Comparison of ENCODE assay signal across 1 cellular context in genomic region chr22:43088979-43089717, GRCh38.
TF ChIP-seq lines count a peak whose summit lies in the region.

TSS of gene TTLL1 (minus strand) at chr22:43089391. CDS start at chr22:43075586, 13,805 bp downstream.

TF ChIP-seq in K562, 482 proteins besides CTCF, POLR2A, EP300 and RAD21 (continued from another document):
- TF ChIP-seq, protein P1, sequence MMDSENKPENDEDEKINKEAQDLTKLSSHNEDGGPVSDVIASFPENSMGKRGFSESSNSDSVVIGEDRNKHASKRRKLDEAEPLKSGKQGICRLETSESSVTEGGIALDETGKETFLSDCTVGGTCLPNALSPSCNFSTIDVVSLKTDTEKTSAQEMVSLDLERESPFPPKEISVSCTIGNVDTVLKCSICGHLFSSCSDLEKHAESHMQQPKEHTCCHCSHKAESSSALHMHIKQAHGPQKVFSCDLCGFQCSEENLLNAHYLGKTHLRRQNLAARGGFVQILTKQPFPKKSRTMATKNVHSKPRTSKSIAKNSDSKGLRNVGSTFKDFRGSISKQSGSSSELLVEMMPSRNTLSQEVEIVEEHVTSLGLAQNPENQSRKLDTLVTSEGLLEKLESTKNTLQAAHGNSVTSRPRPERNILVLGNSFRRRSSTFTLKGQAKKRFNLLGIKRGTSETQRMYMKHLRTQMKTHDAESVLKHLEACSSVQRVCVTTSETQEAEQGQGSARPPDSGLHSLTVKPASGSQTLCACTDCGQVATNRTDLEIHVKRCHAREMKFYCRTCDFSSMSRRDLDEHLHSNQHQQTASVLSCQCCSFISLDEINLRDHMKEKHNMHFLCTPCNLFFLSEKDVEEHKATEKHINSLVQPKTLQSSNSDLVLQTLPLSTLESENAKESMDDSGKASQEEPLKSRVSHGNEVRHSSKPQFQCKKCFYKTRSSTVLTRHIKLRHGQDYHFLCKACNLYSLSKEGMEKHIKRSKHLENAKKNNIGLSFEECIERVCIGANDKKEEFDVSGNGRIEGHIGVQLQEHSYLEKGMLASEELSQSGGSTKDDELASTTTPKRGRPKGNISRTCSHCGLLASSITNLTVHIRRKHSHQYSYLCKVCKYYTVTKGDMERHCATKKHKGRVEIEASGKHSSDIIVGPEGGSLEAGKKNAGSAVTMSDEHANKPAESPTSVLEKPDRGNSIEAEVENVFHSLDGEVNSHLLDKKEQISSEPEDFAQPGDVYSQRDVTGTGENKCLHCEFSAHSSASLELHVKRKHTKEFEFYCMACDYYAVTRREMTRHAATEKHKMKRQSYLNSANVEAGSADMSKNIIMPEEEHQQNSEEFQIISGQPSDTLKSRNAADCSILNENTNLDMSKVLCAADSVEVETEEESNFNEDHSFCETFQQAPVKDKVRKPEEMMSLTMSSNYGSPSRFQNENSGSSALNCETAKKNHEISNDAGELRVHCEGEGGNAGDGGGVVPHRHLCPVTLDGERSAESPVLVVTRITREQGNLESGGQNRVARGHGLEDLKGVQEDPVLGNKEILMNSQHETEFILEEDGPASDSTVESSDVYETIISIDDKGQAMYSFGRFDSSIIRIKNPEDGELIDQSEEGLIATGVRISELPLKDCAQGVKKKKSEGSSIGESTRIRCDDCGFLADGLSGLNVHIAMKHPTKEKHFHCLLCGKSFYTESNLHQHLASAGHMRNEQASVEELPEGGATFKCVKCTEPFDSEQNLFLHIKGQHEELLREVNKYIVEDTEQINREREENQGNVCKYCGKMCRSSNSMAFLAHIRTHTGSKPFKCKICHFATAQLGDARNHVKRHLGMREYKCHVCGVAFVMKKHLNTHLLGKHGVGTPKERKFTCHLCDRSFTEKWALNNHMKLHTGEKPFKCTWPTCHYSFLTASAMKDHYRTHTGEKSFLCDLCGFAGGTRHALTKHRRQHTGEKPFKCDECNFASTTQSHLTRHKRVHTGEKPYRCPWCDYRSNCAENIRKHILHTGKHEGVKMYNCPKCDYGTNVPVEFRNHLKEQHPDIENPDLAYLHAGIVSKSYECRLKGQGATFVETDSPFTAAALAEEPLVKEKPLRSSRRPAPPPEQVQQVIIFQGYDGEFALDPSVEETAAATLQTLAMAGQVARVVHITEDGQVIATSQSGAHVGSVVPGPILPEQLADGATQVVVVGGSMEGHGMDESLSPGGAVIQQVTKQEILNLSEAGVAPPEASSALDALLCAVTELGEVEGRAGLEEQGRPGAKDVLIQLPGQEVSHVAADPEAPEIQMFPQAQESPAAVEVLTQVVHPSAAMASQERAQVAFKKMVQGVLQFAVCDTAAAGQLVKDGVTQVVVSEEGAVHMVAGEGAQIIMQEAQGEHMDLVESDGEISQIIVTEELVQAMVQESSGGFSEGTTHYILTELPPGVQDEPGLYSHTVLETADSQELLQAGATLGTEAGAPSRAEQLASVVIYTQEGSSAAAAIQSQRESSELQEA (IDR thresholded peaks at IDR 0.05; ENCODE audit: low read depth), result no peak
- TF ChIP-seq, protein P2, sequence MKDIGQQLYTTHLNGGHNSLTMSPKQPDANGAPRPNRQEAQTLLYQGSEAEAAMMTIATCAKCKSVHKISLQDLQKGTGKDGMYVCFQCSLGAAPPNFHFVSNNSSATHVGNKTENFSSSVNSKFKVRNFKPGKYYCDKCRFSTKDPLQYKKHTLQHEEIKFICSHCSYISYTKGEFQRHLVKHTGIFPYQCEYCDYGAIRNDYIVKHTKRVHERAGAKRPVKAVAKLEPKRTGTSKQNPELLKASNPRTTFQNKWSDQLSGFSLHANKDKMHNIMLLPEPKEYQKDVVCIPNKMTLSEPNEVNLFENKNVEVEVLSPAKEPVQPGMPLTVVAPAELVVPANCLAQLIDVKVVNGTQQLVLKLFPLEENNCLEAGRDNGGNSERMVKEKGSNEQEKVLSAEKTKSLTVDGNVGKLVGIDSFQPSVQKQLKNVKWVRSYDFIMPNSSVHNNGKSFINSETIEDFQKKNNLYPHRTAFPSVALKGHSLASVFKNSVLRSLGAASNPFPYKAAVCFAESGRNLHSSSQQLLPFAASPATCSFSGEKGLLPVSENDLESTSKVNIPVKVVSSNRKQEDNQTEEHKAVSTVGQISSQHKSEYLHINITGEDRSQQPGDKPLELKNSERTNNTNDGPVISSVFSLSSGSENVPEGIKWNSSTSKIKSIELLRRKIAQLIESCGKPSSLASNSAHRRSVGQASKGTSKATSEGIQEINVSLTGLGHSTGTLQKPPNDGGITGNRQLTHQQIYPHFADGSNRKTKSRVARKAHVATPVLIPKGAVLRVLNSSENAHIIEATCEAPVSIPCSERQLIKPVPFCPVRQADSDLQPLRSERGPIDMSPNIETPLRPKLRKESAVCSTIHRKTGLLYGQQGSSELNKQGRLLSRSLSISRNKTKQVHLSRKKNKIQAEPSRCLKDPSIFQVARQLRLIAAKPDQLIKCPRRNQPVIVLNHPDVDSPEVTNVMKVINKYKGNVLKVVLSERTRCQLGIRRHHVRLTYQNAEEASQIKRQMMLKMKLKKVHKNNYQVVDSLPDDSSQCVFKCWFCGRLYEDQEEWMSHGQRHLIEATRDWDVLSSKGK (CRISPR knock-in tag; IDR thresholded peaks at IDR 0.05), result no peak
- TF ChIP-seq CHD2 (IDR thresholded peaks at IDR 0.05; ENCODE audit: low read depth, low read length) (no peak), E2F3 (CRISPR knock-in tag; IDR thresholded peaks at IDR 0.05) (no peak), RBM15 (IDR thresholded peaks at IDR 0.05; ENCODE audit: insufficient read depth, low read length) (no peak), MAFK (IDR thresholded peaks at IDR 0.05; ENCODE audit: low read length) (no peak), ZNF639 (CRISPR knock-in tag; conservative IDR thresholded peaks at IDR 0.05 in 1 of 2, IDR thresholded peaks at IDR 0.05 in 1 of 2) (no peak), HNRNPH1 (optimal IDR thresholded peaks at IDR 0.05; ENCODE audit: low read depth, low read length) (no peak), PYGO2 (tag; IDR thresholded peaks at IDR 0.05) (no peak), JUN (IDR thresholded peaks at IDR 0.05; ENCODE audit: borderline replicate concordance, low read depth, low read length) (no peak), JUN (CRISPR knock-in tag; IDR thresholded peaks at IDR 0.05; ENCODE audit: borderline replicate concordance) (no peak), COPS2 (conservative IDR thresholded peaks at IDR 0.05) (no peak), CBFB (CRISPR knock-in tag; IDR thresholded peaks at IDR 0.05) (no peak), ZBTB5 (IDR thresholded peaks at IDR 0.05) (no peak), FOXJ2 (tag; IDR thresholded peaks at IDR 0.05) (no peak), ZBTB1 (CRISPR knock-in tag; IDR thresholded peaks at IDR 0.05; ENCODE audit: borderline replicate concordance, low read depth) (no peak), PTBP1 (IDR thresholded peaks at IDR 0.05; ENCODE audit: low read depth, low read length) (no peak)
- TF ChIP-seq, protein P3, sequence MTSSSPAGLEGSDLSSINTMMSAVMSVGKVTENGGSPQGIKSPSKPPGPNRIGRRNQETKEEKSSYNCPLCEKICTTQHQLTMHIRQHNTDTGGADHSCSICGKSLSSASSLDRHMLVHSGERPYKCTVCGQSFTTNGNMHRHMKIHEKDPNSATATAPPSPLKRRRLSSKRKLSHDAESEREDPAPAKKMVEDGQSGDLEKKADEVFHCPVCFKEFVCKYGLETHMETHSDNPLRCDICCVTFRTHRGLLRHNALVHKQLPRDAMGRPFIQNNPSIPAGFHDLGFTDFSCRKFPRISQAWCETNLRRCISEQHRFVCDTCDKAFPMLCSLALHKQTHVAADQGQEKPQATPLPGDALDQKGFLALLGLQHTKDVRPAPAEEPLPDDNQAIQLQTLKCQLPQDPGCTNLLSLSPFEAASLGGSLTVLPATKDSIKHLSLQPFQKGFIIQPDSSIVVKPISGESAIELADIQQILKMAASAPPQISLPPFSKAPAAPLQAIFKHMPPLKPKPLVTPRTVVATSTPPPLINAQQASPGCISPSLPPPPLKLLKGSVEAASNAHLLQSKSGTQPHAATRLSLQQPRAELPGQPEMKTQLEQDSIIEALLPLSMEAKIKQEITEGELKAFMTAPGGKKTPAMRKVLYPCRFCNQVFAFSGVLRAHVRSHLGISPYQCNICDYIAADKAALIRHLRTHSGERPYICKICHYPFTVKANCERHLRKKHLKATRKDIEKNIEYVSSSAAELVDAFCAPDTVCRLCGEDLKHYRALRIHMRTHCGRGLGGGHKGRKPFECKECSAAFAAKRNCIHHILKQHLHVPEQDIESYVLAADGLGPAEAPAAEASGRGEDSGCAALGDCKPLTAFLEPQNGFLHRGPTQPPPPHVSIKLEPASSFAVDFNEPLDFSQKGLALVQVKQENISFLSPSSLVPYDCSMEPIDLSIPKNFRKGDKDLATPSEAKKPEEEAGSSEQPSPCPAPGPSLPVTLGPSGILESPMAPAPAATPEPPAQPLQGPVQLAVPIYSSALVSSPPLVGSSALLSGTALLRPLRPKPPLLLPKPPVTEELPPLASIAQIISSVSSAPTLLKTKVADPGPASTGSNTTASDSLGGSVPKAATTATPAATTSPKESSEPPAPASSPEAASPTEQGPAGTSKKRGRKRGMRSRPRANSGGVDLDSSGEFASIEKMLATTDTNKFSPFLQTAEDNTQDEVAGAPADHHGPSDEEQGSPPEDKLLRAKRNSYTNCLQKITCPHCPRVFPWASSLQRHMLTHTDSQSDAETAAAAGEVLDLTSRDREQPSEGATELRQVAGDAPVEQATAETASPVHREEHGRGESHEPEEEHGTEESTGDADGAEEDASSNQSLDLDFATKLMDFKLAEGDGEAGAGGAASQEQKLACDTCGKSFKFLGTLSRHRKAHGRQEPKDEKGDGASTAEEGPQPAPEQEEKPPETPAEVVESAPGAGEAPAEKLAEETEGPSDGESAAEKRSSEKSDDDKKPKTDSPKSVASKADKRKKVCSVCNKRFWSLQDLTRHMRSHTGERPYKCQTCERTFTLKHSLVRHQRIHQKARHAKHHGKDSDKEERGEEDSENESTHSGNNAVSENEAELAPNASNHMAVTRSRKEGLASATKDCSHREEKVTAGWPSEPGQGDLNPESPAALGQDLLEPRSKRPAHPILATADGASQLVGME (CRISPR knock-in tag; IDR thresholded peaks at IDR 0.05), result no peak
